In genomic region chr22:46619830-46620501, GRCh38 we compare ENCODE assay signal across 8 cellular contexts. TPM values are rescaled to one million over a fixed set of nuclear protein-coding genes. Genes with fewer than 3 reads are reported as not detected.
DNase-seq lines count a peak whose midpoint lies in the region; ATAC-seq and TF ChIP-seq lines count a peak whose summit lies in the region.

Gene GRAMD4, plus strand, starts transcription at chr22:46620386. Its CDS starts 6,414 bp downstream, at chr22:46626800.

- H3K9me3 ChIP-seq in hepatocyte (ENCODE audit: low read depth) = no peaks in the 10 kb centered on the region
- H3K9me3 ChIP-seq in spleen = no peaks in the 10 kb centered on the region

- no peak within 1 kb of the TSS for H3K4me2 ChIP-seq in hepatocyte

- no peak for TF ChIP-seq POLR2A in spleen (IDR thresholded peaks at IDR 0.05)

- H3K4me1 ChIP-seq in hepatocyte (ENCODE audit: insufficient read depth) (peaks cover 14% of the 10 kb centered on the region), spleen (peaks cover 7 to 78% (median 60%) of the 10 kb centered on the region in 6 donors)

- no peaks in the 10 kb centered on the region for H3K27me3 Mint-ChIP-seq in activated T-helper 17 cell treated with anti-CD3 and anti-CD28 coated beads, Interleukin-2, amount 50 U/mL, for 72 hours

- no peaks in the 10 kb centered on the region for H3K36me3 ChIP-seq in hepatocyte (replicated peaks; ENCODE audit: insufficient read depth, low read depth)
- H3K36me3 ChIP-seq in spleen = no peaks in the 10 kb centered on the region

- intact Hi-C loops in spleen (cut with DNase I; ENCODE audit: low total_unique reads) = no loop called here

- no peak for ATAC-seq in activated T-helper 17 cell treated with anti-CD3 and anti-CD28 coated beads, Interleukin-2, amount 50 U/mL, for 72 hours (replicated peaks)
- no peak for ATAC-seq in HG02678 (IDR thresholded peaks at IDR 0.05; ENCODE audit: unreplicated experiment)
- no peak for ATAC-seq in GM18519 (IDR thresholded peaks at IDR 0.05; ENCODE audit: low FRiP score, unreplicated experiment)

- no peaks in the 10 kb centered on the region for H3K4me1 Mint-ChIP-seq in activated T-helper 17 cell treated with anti-CD3 and anti-CD28 coated beads, Interleukin-2, amount 50 U/mL, for 72 hours

- peaks cover 9% of the 10 kb centered on the region for H4K20me1 ChIP-seq in hepatocyte (ENCODE audit: insufficient read depth, poor library complexity, severe bottlenecking)

- no peak within 1 kb of the TSS for H2AFZ ChIP-seq in hepatocyte

- H3K4me3 ChIP-seq in hepatocyte (no peak within 1 kb of the TSS), spleen (no peak within 1 kb of the TSS)

- H3K79me2 ChIP-seq in hepatocyte = peaks cover 44% of the 10 kb centered on the region

- 58% methylated on average over 20 of the region's 20 CpGs for WGBS in hepatocyte (ENCODE audit: low lambda C conversion rate, missing lambda C conversion rate)
- WGBS in spleen, 5 donors = 50 to 65% (median 55%) methylated on average over 13 to 20 of the region's 20 CpGs

- no peaks in the 10 kb centered on the region for H3K36me3 Mint-ChIP-seq in activated T-helper 17 cell treated with anti-CD3 and anti-CD28 coated beads, Interleukin-2, amount 50 U/mL, for 72 hours (ENCODE audit: low read depth)

- H3K9me3 Mint-ChIP-seq in activated T-helper 17 cell treated with anti-CD3 and anti-CD28 coated beads, Interleukin-2, amount 50 U/mL, for 72 hours = no peaks in the 10 kb centered on the region

- no peak within 1 kb of the TSS for H3K27ac ChIP-seq in hepatocyte
- H3K27ac ChIP-seq in spleen = peak within 1 kb of the TSS in 4 of 8 donors; percentile 5 to 65 (median 56)

- H3K27me3 ChIP-seq in hepatocyte (no peaks in the 10 kb centered on the region), spleen (replicated peaks in 1 of 7) (no peaks in the 10 kb centered on the region)

- DNase-seq in NCI-H2227 (lab: John Stamatoyannopoulos, UW; ENCODE audit: unreplicated experiment) (peak; percentile 4), NCI-H2227 treated with DMSO at 0.1 percent for 48 hours (lab: John Stamatoyannopoulos, UW) (no peak), hepatocyte (ENCODE audit: low spot score) (no peak), spleen (peak; percentile 73), KG1 (lab: John Stamatoyannopoulos, UW) (no peak)

- H3K9me2 ChIP-seq in hepatocyte (replicated peaks; ENCODE audit: insufficient read depth) = no peaks in the 10 kb centered on the region

- no peak within 1 kb of the TSS for H3K4me3 Mint-ChIP-seq in activated T-helper 17 cell treated with anti-CD3 and anti-CD28 coated beads, Interleukin-2, amount 50 U/mL, for 72 hours

- H3K27ac Mint-ChIP-seq in activated T-helper 17 cell treated with anti-CD3 and anti-CD28 coated beads, Interleukin-2, amount 50 U/mL, for 72 hours = no peak within 1 kb of the TSS

- no peak for TF ChIP-seq CTCF in hepatocyte (IDR thresholded peaks at IDR 0.05; ENCODE audit: poor library complexity)
- TF ChIP-seq CTCF in spleen (IDR thresholded peaks at IDR 0.05 in 8 of 11, conservative IDR thresholded peaks at IDR 0.05 in 3 of 11) = no peak

RNA-seq across cellular contexts. Expression of gene GRAMD4, which starts in this region (rescaled TPM):
- 10 to 100 TPM; 23.6 to 51.0 TPM for total RNA-seq in activated T-helper 17 cell treated with anti-CD3 and anti-CD28 coated beads, Interleukin-2, amount 50 U/mL, for 72 hours
- total RNA-seq in hepatocyte (21.2 and 21.8 TPM in 2 replicates), spleen (10 to 100 TPM; 20.8 to 46.1 (median 33.1) TPM)
- polyA plus RNA-seq in hepatocyte (31.0 and 32.6 TPM in 2 replicates), spleen (10 to 100 TPM; 16.0 to 26.3 (median 21.5) TPM)

Comparison
In these comparisons a context has a peak if more than half of its experiments do, and no peak if none do; other contexts are left out.
1. DNase-seq: peak in NCI-H2227 (single experiment) and spleen (single experiment); none in NCI-H2227 treated with DMSO at 0.1 percent for 48 hours (single experiment), hepatocyte (single experiment) and KG1 (single experiment).